In genomic region chr4:929970-930625, GRCh38 we compare ENCODE assay signal across 8 cellular contexts. TPM values are rescaled to one million over a fixed set of nuclear protein-coding genes. Genes with fewer than 3 reads are reported as not detected.
DNase-seq lines count a peak whose midpoint lies in the region; ATAC-seq and TF ChIP-seq lines count a peak whose summit lies in the region.

No MANE protein-coding gene starts in this region.

- CTCF ChIA-PET in activated naive CD4-positive, alpha-beta T cell treated with anti-CD3 and anti-CD28 coated beads, Interleukin-2, amount 10 ng/mL, durations not matched to agents 7 days and 5 days (lab: Charles Lee) = interaction anchor here (1.1 to 1.3 kb wide), 2 partner anchors 9 to 187 kb away, joined by 4 to 8 read pairs; no protein-coding TSS in a partner anchor

- no peaks in the 10 kb centered on the region for H3K27me3 ChIP-seq in suprapubic skin

- no peak for TF ChIP-seq EP300 in suprapubic skin (IDR thresholded peaks at IDR 0.05)

- TF ChIP-seq CTCF in suprapubic skin (IDR thresholded peaks at IDR 0.05) = no peak

- no peaks in the 10 kb centered on the region for H3K9me3 ChIP-seq in T-helper 17 cell (ENCODE audit: control insufficient read depth, low read length, poor library complexity, severe bottlenecking)
- no peaks in the 10 kb centered on the region for H3K9me3 ChIP-seq in suprapubic skin

- WGBS in suprapubic skin = 46% methylated on average over 4 of the region's 4 CpGs

- no peaks in the 10 kb centered on the region for H3K9me3 Mint-ChIP-seq in activated naive CD4-positive, alpha-beta T cell treated with anti-CD3 and anti-CD28 coated beads, Interleukin-2, amount 10 ng/mL, durations not matched to agents 7 days and 5 days

- peak overlapping the region; percentile 96 for H3K4me3 Mint-ChIP-seq in activated naive CD4-positive, alpha-beta T cell treated with anti-CD3 and anti-CD28 coated beads, Interleukin-2, amount 10 ng/mL, durations not matched to agents 7 days and 5 days
- peak overlapping the region; percentile 96 for H3K4me3 Mint-ChIP-seq in T-helper 17 cell

- peak; percentile 34 for DNase-seq in activated naive CD4-positive, alpha-beta T cell treated with anti-CD3 and anti-CD28 coated beads, Interleukin-2, amount 10 ng/mL, durations not matched to agents 7 days and 5 days
- DNase-seq in activated naive CD4-positive, alpha-beta T cell treated with Interleukin-2 at 50 U/mL for 16 hours = no peak
- no peak for DNase-seq in T-helper 17 cell
- DNase-seq in islet precursor cell = peak; percentile 26
- DNase-seq in suprapubic skin (ENCODE audit: low spot score in 2 of 2) = peak in 1 of 2 donors; percentile 66
- DNase-seq in stimulated activated naive CD4-positive, alpha-beta T cell (lab: John Stamatoyannopoulos, UW) = no peak

- H3K27me3 Mint-ChIP-seq in activated naive CD4-positive, alpha-beta T cell treated with anti-CD3 and anti-CD28 coated beads, Interleukin-2, amount 10 ng/mL, durations not matched to agents 7 days and 5 days = no peaks in the 10 kb centered on the region
- H3K27me3 Mint-ChIP-seq in T-helper 17 cell = no peaks in the 10 kb centered on the region

- ATAC-seq in T-helper 17 cell (no peak), GM21717 (IDR thresholded peaks at IDR 0.05; ENCODE audit: unreplicated experiment) (no peak), HG02763 (IDR thresholded peaks at IDR 0.05; ENCODE audit: unreplicated experiment) (no peak)

- peaks cover 52% of the 10 kb centered on the region for H3K4me1 Mint-ChIP-seq in activated naive CD4-positive, alpha-beta T cell treated with anti-CD3 and anti-CD28 coated beads, Interleukin-2, amount 10 ng/mL, durations not matched to agents 7 days and 5 days
- H3K4me1 Mint-ChIP-seq in T-helper 17 cell = peaks cover 43% of the 10 kb centered on the region

- peaks cover 14% of the 10 kb centered on the region for H3K36me3 Mint-ChIP-seq in activated naive CD4-positive, alpha-beta T cell treated with anti-CD3 and anti-CD28 coated beads, Interleukin-2, amount 10 ng/mL, durations not matched to agents 7 days and 5 days
- no peaks in the 10 kb centered on the region for H3K36me3 Mint-ChIP-seq in T-helper 17 cell (ENCODE audit: low read depth)

- TF ChIP-seq POLR2A in suprapubic skin (IDR thresholded peaks at IDR 0.05) = no peak

- H3K27ac ChIP-seq in suprapubic skin = no peak overlapping the region

- peak overlapping the region; percentile 96 for H3K27ac Mint-ChIP-seq in activated naive CD4-positive, alpha-beta T cell treated with anti-CD3 and anti-CD28 coated beads, Interleukin-2, amount 10 ng/mL, durations not matched to agents 7 days and 5 days
- peak overlapping the region; percentile 96 for H3K27ac Mint-ChIP-seq in T-helper 17 cell

- no peaks in the 10 kb centered on the region for H3K36me3 ChIP-seq in suprapubic skin

- peaks cover 65% of the 10 kb centered on the region for H3K4me1 ChIP-seq in suprapubic skin

- H3K4me3 ChIP-seq in suprapubic skin = peak overlapping the region; percentile 96

RNA-seq across cellular contexts. Expression of gene GAK, which starts 2.0 kb away (rescaled TPM):
- total RNA-seq in T-helper 17 cell = 100 to 1,000 TPM; 192 to 215 TPM
- 100 to 1,000 TPM; 108 to 166 (median 132) TPM for total RNA-seq in suprapubic skin

RNA-seq across cellular contexts. Expression of gene TMEM175, which starts 2.2 kb away (rescaled TPM):
- total RNA-seq in T-helper 17 cell (10 to 100 TPM; 36.9 to 43.6 TPM), suprapubic skin (10 to 100 TPM; 41.1 to 98.3 (median 65.3) TPM)

RNA-seq across cellular contexts. Expression of gene DGKQ, which starts 43.3 kb away (rescaled TPM):
- total RNA-seq in T-helper 17 cell (10 to 100 TPM; 13.5 to 14.4 TPM), suprapubic skin (10 to 100 TPM; 19.5 to 27.6 (median 23.8) TPM)

RNA-seq across cellular contexts. Expression of gene IDUA, which starts 56.7 kb away (rescaled TPM):
- total RNA-seq in T-helper 17 cell (10 to 100 TPM; 56.9 to 58.6 TPM), suprapubic skin (10 to 100 TPM; 11.0 to 33.1 (median 19.7) TPM)

Comparison
In these comparisons a context has a peak if more than half of its experiments do, and no peak if none do; other contexts are left out.
1. DNase-seq: peak in activated naive CD4-positive, alpha-beta T cell treated with anti-CD3 and anti-CD28 coated beads, Interleukin-2, amount 10 ng/mL, durations not matched to agents 7 days and 5 days (single experiment) and islet precursor cell (single experiment); none in activated naive CD4-positive, alpha-beta T cell treated with Interleukin-2 at 50 U/mL for 16 hours (single experiment), T-helper 17 cell (0 of 3) and stimulated activated naive CD4-positive, alpha-beta T cell (0 of 6).